Comparison of ENCODE assay signal across 16 cellular contexts in genomic region chr1:13948851-13949490, GRCh38.
A peak's percentile ranks its signal among the peaks of the same experiment; 100 is the strongest.
DNase-seq lines count a peak whose midpoint lies in the region; ATAC-seq and TF ChIP-seq lines count a peak whose summit lies in the region.
"Had no signal": no experiment of that assay in that cellular context is flagged by ENCODE, and none has a peak within 500 bp of the region (broad histone marks: within the 10 kb centered on the region; RNA-seq: fewer than 3 reads in every experiment).

No MANE protein-coding gene starts in this region.

- DNase-seq in ascending aorta (ENCODE audit: low spot score in 2 of 2) (peak in 1 of 2 donors; percentile 71), foreskin fibroblast (peak; percentile 67 to 95), osteocyte (ENCODE audit: extremely low spot score, unreplicated experiment) (peak; percentile 19), thyroid gland (peak; percentile 5 to 21)
- DNase-seq in activated CD8-positive, alpha-beta memory T cell treated with anti-CD3 and anti-CD28 coated beads, Interleukin-2, amount 10 ng/mL, durations not matched to agents 7 days and 5 days: no peak
- no peak for DNase-seq in activated CD4-positive, alpha-beta T cell treated with anti-CD3 and anti-CD28 coated beads, Interleukin-2, amount 50 U/mL, for 4 hours
- DNase-seq: DND-41, NCI-H69, T-cell, WERI-Rb-1 had no signal

- H3K27me3 ChIP-seq in ascending aorta (no peaks in the 10 kb centered on the region), thyroid gland (no peaks in the 10 kb centered on the region)
- H3K27me3 ChIP-seq: cardiac muscle cell had no signal

- intact Hi-C loops in ascending aorta (cut with DNase I): loop anchor here (10.0 kb wide), 1 partner anchor 114 kb away; no protein-coding TSS in a partner anchor
- intact Hi-C loops in thyroid gland (cut with DNase I): no loop called here

- TF ChIP-seq CTCF in ascending aorta (IDR thresholded peaks at IDR 0.05): no peak
- no peak for TF ChIP-seq CTCF in foreskin fibroblast (IDR thresholded peaks at IDR 0.05; ENCODE audit: low read depth, low read length)
- no peak for TF ChIP-seq CTCF in osteocyte (IDR thresholded peaks at IDR 0.05)
- no peak for TF ChIP-seq CTCF in thyroid gland (IDR thresholded peaks at IDR 0.05)

- peaks cover 19% of the 10 kb centered on the region for H3K9me3 Mint-ChIP-seq in osteocyte (ENCODE audit: unreplicated experiment)
- H3K9me3 Mint-ChIP-seq in activated CD8-positive, alpha-beta memory T cell treated with anti-CD3 and anti-CD28 coated beads, Interleukin-2, amount 10 ng/mL, durations not matched to agents 7 days and 5 days (ENCODE audit: low read depth): no peaks in the 10 kb centered on the region
- H3K9me3 Mint-ChIP-seq: natural killer cell treated with Interleukin-12 subunit alpha and Interleukin-12 subunit beta and Interleukin-15 and Interleukin-18, amount 100 ng/mL, for 72 hours; stimulated activated naive CD8-positive, alpha-beta T cell treated with anti-CD3 and anti-CD28 coated beads, Interleukin-15, Interleukin-2, amounts not matched to agents 100 ng/mL and 50 ng/mL, for 24 hours; T-cell had no signal

- H3K4me1 ChIP-seq in ascending aorta (no peaks in the 10 kb centered on the region), thyroid gland (no peaks in the 10 kb centered on the region)

- ATAC-seq in activated CD8-positive, alpha-beta memory T cell treated with anti-CD3 and anti-CD28 coated beads, Interleukin-2, amount 10 ng/mL, durations not matched to agents 7 days and 5 days: no peak
- ATAC-seq in GM21423 (IDR thresholded peaks at IDR 0.05; ENCODE audit: unreplicated experiment) (no peak), GM21381 (IDR thresholded peaks at IDR 0.05; ENCODE audit: unreplicated experiment) (no peak)
- ATAC-seq: T-cell had no signal

- no peaks in the 10 kb centered on the region for H3K4me1 Mint-ChIP-seq in osteocyte (ENCODE audit: unreplicated experiment)
- H3K4me1 Mint-ChIP-seq in activated CD8-positive, alpha-beta memory T cell treated with anti-CD3 and anti-CD28 coated beads, Interleukin-2, amount 10 ng/mL, durations not matched to agents 7 days and 5 days: no peaks in the 10 kb centered on the region
- H3K4me1 Mint-ChIP-seq: T-cell had no signal

- no peak overlapping the region for H3K4me3 ChIP-seq in ascending aorta
- no peak overlapping the region for H3K4me3 ChIP-seq in foreskin fibroblast (ENCODE audit: low read depth in 1 of 2, low read length in 2 of 2)
- no peak overlapping the region for H3K4me3 ChIP-seq in thyroid gland (replicated peaks in 1 of 3)
- H3K4me3 ChIP-seq: cardiac muscle cell had no signal

- H3K27ac ChIP-seq in ascending aorta (peak overlapping the region; percentile 24 to 46), thyroid gland (peak overlapping the region in 2 of 3 donors; percentile 38 to 58)
- H3K27ac ChIP-seq: cardiac muscle cell, HL-60, WERI-Rb-1 had no signal

- H3K36me3 ChIP-seq in ascending aorta (no peaks in the 10 kb centered on the region), thyroid gland (no peaks in the 10 kb centered on the region)
- H3K36me3 ChIP-seq: cardiac muscle cell, WERI-Rb-1 had no signal

- no peaks in the 10 kb centered on the region for H3K27me3 Mint-ChIP-seq in osteocyte (ENCODE audit: unreplicated experiment)
- H3K27me3 Mint-ChIP-seq in activated CD8-positive, alpha-beta memory T cell treated with anti-CD3 and anti-CD28 coated beads, Interleukin-2, amount 10 ng/mL, durations not matched to agents 7 days and 5 days: peaks cover 9% of the 10 kb centered on the region

- H3K36me3 Mint-ChIP-seq in osteocyte (ENCODE audit: unreplicated experiment): no peaks in the 10 kb centered on the region
- H3K36me3 Mint-ChIP-seq in activated CD8-positive, alpha-beta memory T cell treated with anti-CD3 and anti-CD28 coated beads, Interleukin-2, amount 10 ng/mL, durations not matched to agents 7 days and 5 days: no peaks in the 10 kb centered on the region
- H3K36me3 Mint-ChIP-seq: natural killer cell treated with Interleukin-12 subunit alpha and Interleukin-12 subunit beta and Interleukin-15 and Interleukin-18, amount 100 ng/mL, for 72 hours; T-cell had no signal

- no peak overlapping the region for H3K27ac Mint-ChIP-seq in osteocyte (ENCODE audit: unreplicated experiment)
- no peak overlapping the region for H3K27ac Mint-ChIP-seq in activated CD8-positive, alpha-beta memory T cell treated with anti-CD3 and anti-CD28 coated beads, Interleukin-2, amount 10 ng/mL, durations not matched to agents 7 days and 5 days
- H3K27ac Mint-ChIP-seq: natural killer cell treated with Interleukin-12 subunit alpha and Interleukin-12 subunit beta and Interleukin-15 and Interleukin-18, amount 100 ng/mL, for 72 hours; stimulated activated naive CD8-positive, alpha-beta T cell treated with anti-CD3 and anti-CD28 coated beads, Interleukin-15, Interleukin-2, amounts not matched to agents 100 ng/mL and 50 ng/mL, for 24 hours; T-cell had no signal

- H3K4me3 Mint-ChIP-seq in osteocyte (ENCODE audit: unreplicated experiment): no peak overlapping the region
- H3K4me3 Mint-ChIP-seq in activated CD8-positive, alpha-beta memory T cell treated with anti-CD3 and anti-CD28 coated beads, Interleukin-2, amount 10 ng/mL, durations not matched to agents 7 days and 5 days: no peak overlapping the region
- H3K4me3 Mint-ChIP-seq: natural killer cell treated with Interleukin-12 subunit alpha and Interleukin-12 subunit beta and Interleukin-15 and Interleukin-18, amount 100 ng/mL, for 72 hours; stimulated activated naive CD8-positive, alpha-beta T cell treated with anti-CD3 and anti-CD28 coated beads, Interleukin-15, Interleukin-2, amounts not matched to agents 100 ng/mL and 50 ng/mL, for 24 hours; T-cell had no signal

- CTCF ChIA-PET in activated CD8-positive, alpha-beta memory T cell treated with anti-CD3 and anti-CD28 coated beads, Interleukin-2, amount 10 ng/mL, durations not matched to agents 7 days and 5 days (lab: Charles Lee): no interaction called here

- TF ChIP-seq POLR2A in thyroid gland (IDR thresholded peaks at IDR 0.05): no peak

- WGBS in thyroid gland, 2 donors: 66 to 70% methylated on average over 7 of the region's 7 CpGs

- no peaks in the 10 kb centered on the region for H3K9me3 ChIP-seq in ascending aorta
- H3K9me3 ChIP-seq in thyroid gland: no peaks in the 10 kb centered on the region

Comparison
In these comparisons a context has a peak if more than half of its experiments do, and no peak if none do; other contexts are left out.
1. DNase-seq: peak in foreskin fibroblast (2 of 2), osteocyte (single experiment) and thyroid gland (2 of 2); none in activated CD8-positive, alpha-beta memory T cell treated with anti-CD3 and anti-CD28 coated beads, Interleukin-2, amount 10 ng/mL, durations not matched to agents 7 days and 5 days (single experiment) and activated CD4-positive, alpha-beta T cell treated with anti-CD3 and anti-CD28 coated beads, Interleukin-2, amount 50 U/mL, for 4 hours (0 of 2).